ENCODE assay signal across 24 cellular contexts in the genomic region with DNA sequence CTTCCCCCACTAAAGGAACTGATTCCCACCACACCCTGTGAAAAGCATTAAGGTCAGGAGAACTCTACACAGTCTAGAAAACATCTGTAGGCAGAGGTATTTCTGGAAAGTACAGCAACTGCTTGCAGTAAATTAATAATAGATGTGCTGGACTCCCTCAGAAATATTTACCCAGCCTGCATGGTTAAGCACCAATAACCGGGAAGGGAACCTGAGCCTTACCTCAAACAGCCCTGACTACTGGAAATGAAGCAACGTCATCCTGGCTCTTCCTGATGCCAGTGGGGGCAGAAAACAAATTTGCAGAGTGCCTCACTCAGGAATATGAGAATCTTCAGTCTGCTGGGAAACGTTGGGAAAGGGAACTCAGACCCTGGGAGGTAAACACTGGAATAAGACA.
"Had no signal": no experiment of that assay in that cellular context is flagged by ENCODE, and none has a peak within 500 bp of the region (broad histone marks: within the 10 kb centered on the region; RNA-seq: fewer than 3 reads in every experiment).

No MANE protein-coding gene starts in this region.

- H3K27me3 ChIP-seq: breast epithelium, gastroesophageal sphincter, left lung, right lobe of liver, testis, uterus had no signal

- H3K36me3 Mint-ChIP-seq: activated naive CD4-positive, alpha-beta T cell treated with anti-CD3 and anti-CD28 coated beads, Interleukin-2, amount 50 U/mL, for 24 hours had no signal

- H3K4me3 Mint-ChIP-seq: activated B cell treated with CpG ODN at 0.5 μM for 24 hours; activated CD8-positive, alpha-beta T cell treated with anti-CD3 and anti-CD28 coated beads for 36 hours; activated naive CD4-positive, alpha-beta T cell treated with anti-CD3 and anti-CD28 coated beads, Interleukin-2, amount 50 U/mL, for 24 hours; dendritic cell treated with granulocyte-macrophage colony-stimulating factor and Interleukin-4, amounts not matched to agents 40 ng/mL and 50 ng/mL, for 4 days; naive thymus-derived CD8-positive, alpha-beta T cell; T-helper 2 cell treated with Interferon-gamma antibody and Interleukin-4, amounts not matched to agents 5 μg/mL and 100 μg/mL, for 36 hours; type B pancreatic cell had no signal

- H3K27ac ChIP-seq: breast epithelium, gastroesophageal sphincter, left lung, lower lobe of right lung, right lobe of liver, testis, uterus had no signal

- H3K4me3 ChIP-seq: breast epithelium, gastroesophageal sphincter, left lung, lower lobe of right lung, right lobe of liver, testis, uterus had no signal

- H3K4me1 Mint-ChIP-seq: activated B cell treated with CpG ODN at 0.5 μM for 24 hours; activated naive CD4-positive, alpha-beta T cell treated with anti-CD3 and anti-CD28 coated beads, Interleukin-2, amount 50 U/mL, for 24 hours; naive thymus-derived CD8-positive, alpha-beta T cell had no signal

- H3K27me3 Mint-ChIP-seq: type B pancreatic cell had no signal

- H3K27ac Mint-ChIP-seq: activated B cell treated with CpG ODN at 0.5 μM for 24 hours; activated CD8-positive, alpha-beta T cell treated with anti-CD3 and anti-CD28 coated beads for 36 hours; activated naive CD4-positive, alpha-beta T cell treated with anti-CD3 and anti-CD28 coated beads, Interleukin-2, amount 50 U/mL, for 24 hours; activated T-helper 2 cell treated with anti-CD3 and anti-CD28 coated beads, Interferon-gamma antibody, Interleukin-2, Interleukin-4, amounts not matched to agents 10 μg/mL and 5 μg/mL and 100 μg/mL, durations not matched to agents 14 hours and 24 hours and 36 hours; dendritic cell treated with granulocyte-macrophage colony-stimulating factor and Interleukin-4, amounts not matched to agents 40 ng/mL and 50 ng/mL, for 4 days; naive thymus-derived CD8-positive, alpha-beta T cell; T-helper 2 cell treated with Interferon-gamma antibody and Interleukin-4, amounts not matched to agents 5 μg/mL and 100 μg/mL, for 36 hours; type B pancreatic cell had no signal

- H3K4me1 ChIP-seq: breast epithelium, gastroesophageal sphincter, left lung, lower lobe of right lung, right lobe of liver, testis, uterus had no signal

- H3K9me3 ChIP-seq: lower lobe of right lung, right lobe of liver, testis, uterus had no signal

- ATAC-seq: activated CD8-positive, alpha-beta T cell treated with anti-CD3 and anti-CD28 coated beads for 36 hours; gastroesophageal sphincter; left lung; lower lobe of right lung; naive thymus-derived CD8-positive, alpha-beta T cell; right lobe of liver; stimulated activated naive CD8-positive, alpha-beta T cell treated with anti-CD3 and anti-CD28 coated beads, Interleukin-15, Interleukin-2, amounts not matched to agents 100 U/mL and 50 U/mL, for 24 hours had no signal

- FAIRE-seq: keratinocyte had no signal

- H3K9me3 Mint-ChIP-seq: activated naive CD4-positive, alpha-beta T cell treated with anti-CD3 and anti-CD28 coated beads, Interleukin-2, amount 50 U/mL, for 24 hours had no signal

- H3K36me3 ChIP-seq: breast epithelium, gastroesophageal sphincter, left lung, lower lobe of right lung, right lobe of liver, uterus had no signal

- DNase-seq: activated B cell treated with CpG ODN at 0.5 μM for 24 hours; activated CD4-positive, alpha-beta T cell treated with anti-CD3 and anti-CD28 coated beads, Interleukin-2, amount 50 U/mL, for 1 hour; activated CD8-positive, alpha-beta T cell treated with anti-CD3 and anti-CD28 coated beads for 36 hours; activated T-cell treated with anti-CD3 and anti-CD28 coated beads, Interleukin-2, amount 50 U/mL, for 48 hours; central memory CD4-positive, alpha-beta T cell; hippocampal formation; left lung; lower lobe of right lung; mesenchymal stem cell; naive thymus-derived CD8-positive, alpha-beta T cell; right lobe of liver; stimulated activated CD4-positive, alpha-beta T cell treated with anti-CD3 and anti-CD28 coated beads, Interleukin-2, amount 100 ng/mL, for 48 hours; stimulated activated naive CD8-positive, alpha-beta T cell treated with anti-CD3 and anti-CD28 coated beads, Interleukin-15, Interleukin-2, amounts not matched to agents 100 U/mL and 50 U/mL, for 24 hours; T-helper 1 cell; testis; uterus had no signal
